10 cellular contexts compared by ENCODE assay signal in the genomic region with DNA sequence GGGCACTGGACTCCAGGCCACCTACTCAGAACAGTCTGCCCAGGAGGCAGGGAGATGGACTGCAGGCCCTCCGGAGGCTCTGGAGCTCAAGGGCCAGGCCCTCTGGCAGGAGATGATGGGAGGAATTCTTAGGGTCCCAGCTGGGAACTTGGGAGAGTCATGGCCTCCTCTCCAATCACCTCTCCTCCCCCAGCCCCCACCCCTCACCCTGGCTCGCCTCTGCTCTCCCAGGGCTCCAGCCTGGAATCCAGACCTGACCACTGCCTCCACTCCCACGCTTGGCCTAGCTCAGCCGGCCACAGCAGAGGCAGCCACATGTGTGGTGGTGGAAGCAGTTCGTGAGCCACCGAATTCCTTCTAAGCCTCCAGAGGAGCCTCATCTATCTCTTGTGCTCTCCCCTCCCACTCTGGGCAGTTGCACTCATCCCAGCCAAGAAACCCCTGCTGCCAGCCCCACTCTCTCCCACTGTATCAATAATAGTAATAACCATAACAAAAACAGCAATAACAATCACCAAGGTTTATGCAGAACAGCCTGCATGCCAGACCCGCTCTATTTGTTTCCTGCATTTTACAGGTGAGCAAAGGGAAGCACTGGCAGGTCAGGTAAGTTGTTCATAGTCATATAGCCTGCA.
DNase-seq lines count a peak whose midpoint lies in the region; ATAC-seq and TF ChIP-seq lines count a peak whose summit lies in the region.
"Had no signal": no experiment of that assay in that cellular context is flagged by ENCODE, and none has a peak within 500 bp of the region (broad histone marks: within the 10 kb centered on the region; RNA-seq: fewer than 3 reads in every experiment).

No MANE protein-coding gene starts in this region.

- H3K4me3 ChIP-seq in cardiac fibroblast (replicated peaks in 1 of 2; ENCODE audit: low read depth in 2 of 2, low read length in 2 of 2) (peak overlapping the region in 1 of 2 donors; percentile 37), gastrocnemius medialis (peak overlapping the region; percentile 5 to 60 (median 21))

- no peaks in the 10 kb centered on the region for H3K9me3 ChIP-seq in gastrocnemius medialis

- TF ChIP-seq CTCF in cardiac fibroblast (IDR thresholded peaks at IDR 0.05; ENCODE audit: low read depth, low read length) (no peak), gastrocnemius medialis (IDR thresholded peaks at IDR 0.05 in 4 of 5, conservative IDR thresholded peaks at IDR 0.05 in 1 of 5) (no peak)

- in situ Hi-C loops in gastrocnemius medialis (cut with MboI; ENCODE audit: low sequenced_read_pairs in 4 of 4): no loop called here

- no peaks in the 10 kb centered on the region for H3K27me3 ChIP-seq in gastrocnemius medialis

- H3K4me1 ChIP-seq in gastrocnemius medialis: peaks cover 71 to 84% of the 10 kb centered on the region in 2 donors

- H3K27ac ChIP-seq in gastrocnemius medialis: peak overlapping the region; percentile 87 to 94 (median 89)

- DNase-seq in EL (peak; percentile 41), cardiac fibroblast (ENCODE audit: low read depth in 2 of 2) (peak; percentile 83 to 84), iris pigment epithelial cell (ENCODE audit: low read depth) (peak; percentile 85), gastrocnemius medialis (no peak), iPS-NIHi7 (ENCODE audit: extremely low spot score) (no peak), dermis blood vessel endothelial cell (no peak), NOMO-1 treated with DMSO at 0.1 percent for 48 hours (lab: John Stamatoyannopoulos, UW; ENCODE audit: unreplicated experiment) (no peak)
- DNase-seq: CD4-positive, CD25-positive, alpha-beta regulatory T cell; effector CD8-positive, alpha-beta T cell had no signal

- TF ChIP-seq POLR2A in gastrocnemius medialis (IDR thresholded peaks at IDR 0.05): no peak

- intact Hi-C loops in gastrocnemius medialis (cut with DNase I; ENCODE audit: low total_unique reads): no loop called here

- peak in 1 of 2 donors; percentile 4 for ATAC-seq in gastrocnemius medialis
- no peak for ATAC-seq in GM21526 (IDR thresholded peaks at IDR 0.05; ENCODE audit: low FRiP score, unreplicated experiment)

- H3K36me3 ChIP-seq in gastrocnemius medialis: no peaks in the 10 kb centered on the region

Comparison
In these comparisons a context has a peak if more than half of its experiments do, and no peak if none do; other contexts are left out.
1. DNase-seq: peak in EL (single experiment), cardiac fibroblast (2 of 2) and iris pigment epithelial cell (single experiment); none in gastrocnemius medialis (0 of 2), iPS-NIHi7 (single experiment), dermis blood vessel endothelial cell (single experiment) and NOMO-1 treated with DMSO at 0.1 percent for 48 hours (single experiment).